1 cellular context compared by ENCODE assay signal in the genomic region with DNA sequence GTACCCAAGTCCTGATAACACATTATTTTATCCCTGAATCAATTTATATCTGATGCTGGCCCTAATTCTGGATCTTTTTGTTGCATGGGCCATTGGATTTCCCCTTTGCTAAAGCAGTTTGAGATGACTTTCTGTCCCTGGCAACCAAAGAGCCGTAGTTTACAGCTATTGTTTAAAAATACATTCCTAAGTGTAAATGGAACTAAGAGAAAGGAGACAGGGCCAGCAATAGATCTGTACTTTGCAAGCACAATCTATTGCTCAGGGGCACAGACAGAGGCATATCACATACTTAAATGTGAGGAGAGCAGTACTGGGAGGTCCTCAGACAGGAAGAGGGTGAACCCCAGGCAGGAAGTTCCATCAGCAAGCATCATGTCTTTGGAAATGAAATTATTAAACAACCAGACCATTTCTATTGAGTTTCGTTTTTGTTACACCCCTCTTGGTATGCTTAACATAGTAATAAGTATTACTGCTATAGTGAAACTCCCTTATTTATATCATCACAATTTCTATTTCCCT.
TF ChIP-seq lines count a peak whose summit lies in the region.

No MANE protein-coding gene starts in this region.

TF ChIP-seq in IMR-90, 13 proteins besides CTCF, POLR2A, EP300 and RAD21:
- no peak for TF ChIP-seq BHLHE40 (IDR thresholded peaks at IDR 0.05; ENCODE audit: low read depth, low read length)
- no peak for TF ChIP-seq ELK1 (IDR thresholded peaks at IDR 0.05; ENCODE audit: borderline replicate concordance, low read depth, low read length)
- no peak for TF ChIP-seq RCOR1 (IDR thresholded peaks at IDR 0.05; ENCODE audit: insufficient replicate concordance, low read length)
- TF ChIP-seq MAFK (IDR thresholded peaks at IDR 0.05; ENCODE audit: low read depth, low read length), result no peak
- TF ChIP-seq NFE2L2 (IDR thresholded peaks at IDR 0.05; ENCODE audit: low read depth, low read length), result no peak
- no peak for TF ChIP-seq RFX5 (IDR thresholded peaks at IDR 0.05; ENCODE audit: low read depth, low read length)
